ENCODE assay signal across 1 cellular context in genomic region chr7:45631569-45631968, GRCh38.
TF ChIP-seq lines count a peak whose summit lies in the region.

No MANE protein-coding gene starts in this region.

TF ChIP-seq in GM23338, 12 proteins besides CTCF, POLR2A, EP300 and RAD21 (continued from another document):
- no peak for TF ChIP-seq REST (IDR thresholded peaks at IDR 0.05; ENCODE audit: unreplicated experiment)
- no peak for TF ChIP-seq EZH2 (IDR thresholded peaks at IDR 0.05; ENCODE audit: low read depth, unreplicated experiment)
- no peak for TF ChIP-seq ZNF462 (CRISPR knock-in tag; IDR thresholded peaks at IDR 0.05)
- no peak for TF ChIP-seq JUNB (IDR thresholded peaks at IDR 0.05; ENCODE audit: unreplicated experiment)
- TF ChIP-seq STAT1 (IDR thresholded peaks at IDR 0.05; ENCODE audit: unreplicated experiment), result no peak
- no peak for TF ChIP-seq ETS1 (IDR thresholded peaks at IDR 0.05)
- TF ChIP-seq CREB1 (CRISPR knock-in tag; IDR thresholded peaks at IDR 0.05; ENCODE audit: low read depth), result no peak
